In genomic region chr6:169046483-169047192, GRCh38 we compare ENCODE assay signal across 16 cellular contexts.
DNase-seq lines count a peak whose midpoint lies in the region; ATAC-seq and TF ChIP-seq lines count a peak whose summit lies in the region.
"Had no signal": no experiment of that assay in that cellular context is flagged by ENCODE, and none has a peak within 500 bp of the region (broad histone marks: within the 10 kb centered on the region; RNA-seq: fewer than 3 reads in every experiment).

No MANE protein-coding gene starts in this region.

- no peak overlapping the region for H4K8ac ChIP-seq in IMR-90 (ENCODE audit: low read depth in 2 of 2, low read length in 2 of 2)
- H4K8ac ChIP-seq in H9 (replicated peaks; ENCODE audit: insufficient read length, low read depth, low read length): no peak overlapping the region

- H4K5ac ChIP-seq in IMR-90 (ENCODE audit: low read depth, low read length) (no peak overlapping the region), H9 (ENCODE audit: insufficient read length, low read depth, low read length) (no peak overlapping the region)

- no peak for TF ChIP-seq RAD21 in IMR-90 (IDR thresholded peaks at IDR 0.05; ENCODE audit: low read length)

- H3K4me1 Mint-ChIP-seq in H9: no peaks in the 10 kb centered on the region
- H3K4me1 Mint-ChIP-seq: activated CD4-positive, alpha-beta memory T cell treated with anti-CD3 and anti-CD28 coated beads, Interleukin-2, amount 10 ng/mL, durations not matched to agents 7 days and 5 days had no signal

- no peaks in the 10 kb centered on the region for H3K79me1 ChIP-seq in IMR-90 (ENCODE audit: low read depth in 1 of 2, low read length in 2 of 2)
- no peaks in the 10 kb centered on the region for H3K79me1 ChIP-seq in H9 (ENCODE audit: insufficient read depth, low read depth, low read length, poor library complexity, severe bottlenecking)

- H3K9me3 Mint-ChIP-seq in H9: no peaks in the 10 kb centered on the region; a peak in 1 of 5 replicates
- H3K9me3 Mint-ChIP-seq: activated CD4-positive, alpha-beta memory T cell treated with anti-CD3 and anti-CD28 coated beads, Interleukin-2, amount 10 ng/mL, durations not matched to agents 7 days and 5 days had no signal

- no peaks in the 10 kb centered on the region for H4K20me1 ChIP-seq in IMR-90 (ENCODE audit: insufficient read depth, low read length)
- no peaks in the 10 kb centered on the region for H4K20me1 ChIP-seq in H9 (ENCODE audit: control insufficient read depth, insufficient read depth, insufficient read length)

- H2BK5ac ChIP-seq in IMR-90 (ENCODE audit: low read depth, low read length, poor library complexity, severe bottlenecking): no peak overlapping the region
- no peak overlapping the region for H2BK5ac ChIP-seq in H9 (ENCODE audit: insufficient read length, low read length)

- dilution Hi-C loops in IMR-90 (cut with HindIII; ENCODE audit: low sequenced_read_pairs, unreplicated experiment): no loop called here

- no peak for TF ChIP-seq POLR2A in IMR-90 (IDR thresholded peaks at IDR 0.05; ENCODE audit: low read depth, low read length)

- no peak overlapping the region for H3K9ac ChIP-seq in IMR-90 (ENCODE audit: low read depth, low read length)
- no peak overlapping the region for H3K9ac ChIP-seq in H9 (ENCODE audit: extremely low read depth, insufficient read length, low read length)

- H3K14ac ChIP-seq in IMR-90 (replicated peaks; ENCODE audit: low read depth, low read length) (no peak overlapping the region), H9 (ENCODE audit: insufficient read depth, low read length) (no peak overlapping the region)

- no peaks in the 10 kb centered on the region for H3K9me1 ChIP-seq in IMR-90 (ENCODE audit: insufficient read depth, low read length)

- H2BK12ac ChIP-seq in H9 (ENCODE audit: insufficient read length, low read depth, low read length): no peak overlapping the region

- H2AK5ac ChIP-seq in IMR-90 (ENCODE audit: low read depth, low read length) (no peak overlapping the region), H9 (ENCODE audit: insufficient read length, low read length) (no peak overlapping the region)

- in situ Hi-C loops in IMR-90 (cut with MboI; ENCODE audit: low sequenced_read_pairs): no loop called here

- H2AFZ ChIP-seq in IMR-90 (replicated peaks; ENCODE audit: low read length, poor library complexity) (no peak overlapping the region), H9 (ENCODE audit: low read length) (no peak overlapping the region)

- H3T11ph ChIP-seq in H9 (ENCODE audit: low read length): no peak overlapping the region

- no peak overlapping the region for H3K4ac ChIP-seq in IMR-90 (ENCODE audit: low read depth, low read length)
- no peak overlapping the region for H3K4ac ChIP-seq in H9 (ENCODE audit: low read depth, low read length)

- H3K4me1 ChIP-seq in IMR-90 (ENCODE audit: control insufficient read depth, insufficient read depth, low read length) (no peaks in the 10 kb centered on the region), H9 (ENCODE audit: insufficient read depth, low read length) (no peaks in the 10 kb centered on the region)

- H3K4me3 ChIP-seq in AG09309 (ENCODE audit: control insufficient read depth, low read depth, low read length) (no peak overlapping the region), IMR-90 (ENCODE audit: insufficient read depth, low read depth, low read length) (no peak overlapping the region), dorsolateral prefrontal cortex (no peak overlapping the region)
- H3K4me3 ChIP-seq: cardiac muscle cell had no signal

- no peak overlapping the region for H3K27ac Mint-ChIP-seq in H9
- H3K27ac Mint-ChIP-seq: activated CD4-positive, alpha-beta memory T cell treated with anti-CD3 and anti-CD28 coated beads, Interleukin-2, amount 10 ng/mL, durations not matched to agents 7 days and 5 days had no signal

- H3K79me2 ChIP-seq in H9 (ENCODE audit: insufficient read depth, low read length): no peaks in the 10 kb centered on the region

- CTCF ChIA-PET in IMR-90 (lab: Yijun Ruan, JAX): no interaction called here

- H3K4me2 ChIP-seq in IMR-90 (ENCODE audit: low read depth, low read length) (no peak overlapping the region), H9 (ENCODE audit: insufficient read depth, insufficient read length, low read length) (no peak overlapping the region)

- H2BK120ac ChIP-seq in IMR-90 (ENCODE audit: low read depth, low read length) (no peak overlapping the region), H9 (ENCODE audit: low read depth, low read length, poor library complexity, severe bottlenecking) (no peak overlapping the region)

- H2BK20ac ChIP-seq in IMR-90 (ENCODE audit: low read depth, low read length) (no peak overlapping the region), H9 (ENCODE audit: low read depth, low read length, poor library complexity, severe bottlenecking) (no peak overlapping the region)

- H3K9me3 ChIP-seq in IMR-90 (ENCODE audit: control insufficient read depth, insufficient read depth, low read length): no peaks in the 10 kb centered on the region
- no peaks in the 10 kb centered on the region for H3K9me3 ChIP-seq in H9 (ENCODE audit: control insufficient read depth, low read depth, low read length)

- H3K23me2 ChIP-seq in H9 (ENCODE audit: insufficient read length, low read depth, low read length, poor library complexity, severe bottlenecking): no peaks in the 10 kb centered on the region

- H3K36me3 Mint-ChIP-seq in H9 (ENCODE audit: insufficient read depth in 1 of 3, low read depth in 3 of 3): no peaks in the 10 kb centered on the region

- H4K91ac ChIP-seq in IMR-90 (ENCODE audit: insufficient read depth, low read depth, low read length) (no peak overlapping the region), H9 (ENCODE audit: insufficient read length, low read depth, low read length) (no peak overlapping the region)

- H3K18ac ChIP-seq in IMR-90 (ENCODE audit: low read depth, low read length): no peak overlapping the region
- H3K18ac ChIP-seq in H9 (ENCODE audit: insufficient read length, low read depth, low read length): no peak overlapping the region

- ATAC-seq in IMR-90 (ENCODE audit: low read depth) (peak; percentile 61), GM19397 (IDR thresholded peaks at IDR 0.05; ENCODE audit: unreplicated experiment) (no peak), Right ventricle myocardium superior (ENCODE audit: poor library complexity) (no peak)
- ATAC-seq: Panc1 had no signal

- WGBS in IMR-90 (ENCODE audit: extremely low coverage in 2 of 2, insufficient read length in 1 of 2), 2 experiments: 67% methylated on average over 3 of the region's 10 CpGs; no CpG with 5 or more reads in 1 of the 2 experiments
- no CpG with 5 or more reads among the region's 10 CpGs for WGBS in H9 (ENCODE audit: extremely low coverage, insufficient read length, low lambda C conversion rate)

- H3K23ac ChIP-seq in IMR-90 (ENCODE audit: low read depth, low read length): no peak overlapping the region
- no peak overlapping the region for H3K23ac ChIP-seq in H9 (ENCODE audit: insufficient read length, low read depth, low read length)

- no peak for TF ChIP-seq CTCF in AG09309 (IDR thresholded peaks at IDR 0.05; ENCODE audit: control insufficient read depth, insufficient read depth, low read depth, low read length, missing control alignments)
- TF ChIP-seq CTCF in IMR-90 (conservative IDR thresholded peaks at IDR 0.05; ENCODE audit: low read depth, low read length): no peak
- TF ChIP-seq CTCF in H9 (conservative IDR thresholded peaks at IDR 0.05): no peak
- TF ChIP-seq CTCF in dorsolateral prefrontal cortex (IDR thresholded peaks at IDR 0.05 in 54 of 56, conservative IDR thresholded peaks at IDR 0.05 in 2 of 56; ENCODE audit: low read depth in 1 of 56, partially characterized antibody in 56 of 56): no peak

- peaks cover 3% of the 10 kb centered on the region for H3K27me3 Mint-ChIP-seq in H9 (ENCODE audit: low read depth)

- no peak overlapping the region for H3K56ac ChIP-seq in IMR-90 (ENCODE audit: extremely low read depth, insufficient read depth, low read length)
- no peak overlapping the region for H3K56ac ChIP-seq in H9 (ENCODE audit: insufficient read length, low read depth, low read length)

- H3K4me3 Mint-ChIP-seq in H9: no peak overlapping the region
- H3K4me3 Mint-ChIP-seq: activated CD4-positive, alpha-beta memory T cell treated with anti-CD3 and anti-CD28 coated beads, Interleukin-2, amount 10 ng/mL, durations not matched to agents 7 days and 5 days had no signal

- POLR2A ChIA-PET in IMR-90 (lab: Charles Lee; ENCODE audit: unreplicated experiment): no interaction called here

- H2AK9ac ChIP-seq in IMR-90 (replicated peaks; ENCODE audit: low read depth, low read length, poor library complexity): no peak overlapping the region

- no TSS peak for BruUV-seq in IMR-90 (replicated peaks; lab: Mats Ljungman, UMichigan)

- no peak overlapping the region for H2BK15ac ChIP-seq in IMR-90 (ENCODE audit: low read depth, low read length)
- H2BK15ac ChIP-seq in H9 (ENCODE audit: low read depth, low read length): no peak overlapping the region

- DNase-seq in AG09309 (ENCODE audit: low read depth) (peak; percentile 70), IMR-90 (peak; percentile 56), astrocyte of the hippocampus (ENCODE audit: low read depth, low spot score) (peak; percentile 79), myocyte (ENCODE audit: low read depth) (peak; percentile 97), H9 (no peak), dorsolateral prefrontal cortex (no peak), Right ventricle myocardium superior (no peak)
- DNase-seq: activated CD4-positive, alpha-beta memory T cell treated with anti-CD3 and anti-CD28 coated beads, Interleukin-2, amount 10 ng/mL, durations not matched to agents 7 days and 5 days; activated gamma-delta T cell; mesendoderm; NCI-H1092; NCI-H524; occipital lobe had no signal

- H3K27ac ChIP-seq in IMR-90 (ENCODE audit: insufficient read depth, low read length) (no peak overlapping the region), H9 (ENCODE audit: insufficient read length, low read depth, low read length) (no peak overlapping the region), dorsolateral prefrontal cortex (no peak overlapping the region)
- H3K27ac ChIP-seq: cardiac muscle cell had no signal

- H3K27me3 ChIP-seq in IMR-90 (ENCODE audit: control insufficient read depth, insufficient read depth, low read length) (no peaks in the 10 kb centered on the region), H9 (ENCODE audit: insufficient read depth, low read length) (no peaks in the 10 kb centered on the region), dorsolateral prefrontal cortex (no peaks in the 10 kb centered on the region)
- H3K27me3 ChIP-seq: cardiac muscle cell had no signal

- intact Hi-C loops in IMR-90 (cut with micrococcal nuclease) (no loop called here), dorsolateral prefrontal cortex (cut with DNase I) (no loop called here), Right ventricle myocardium superior (cut with DNase I) (no loop called here)

- H3K36me3 ChIP-seq in IMR-90 (ENCODE audit: control insufficient read depth, insufficient read depth, low read length): no peaks in the 10 kb centered on the region
- H3K36me3 ChIP-seq: cardiac muscle cell had no signal

Comparison
In these comparisons a context has a peak if more than half of its experiments do, and no peak if none do; other contexts are left out.
1. DNase-seq: peak in AG09309 (single experiment), IMR-90 (single experiment), astrocyte of the hippocampus (single experiment) and myocyte (single experiment); none in H9 (single experiment), dorsolateral prefrontal cortex (0 of 10) and Right ventricle myocardium superior (single experiment).